Comparison of ENCODE assay signal across 1 cellular context in genomic region chr6:117590447-117590846, GRCh38.
TF ChIP-seq lines count a peak whose summit lies in the region.

No MANE protein-coding gene starts in this region.

TF ChIP-seq in K562, 482 proteins besides CTCF, POLR2A, EP300 and RAD21 (continued from another document):
- TF ChIP-seq PKNOX1 (IDR thresholded peaks at IDR 0.05) (no peak), CEBPG (CRISPR knock-in tag; IDR thresholded peaks at IDR 0.05) (peak; percentile 71), CEBPG (tag; conservative IDR thresholded peaks at IDR 0.05 in 1 of 2, IDR thresholded peaks at IDR 0.05 in 1 of 2) (0 out of 4 replicates have a peak, but pooled peaks of 1 of the 2 experiments have one; percentile 39), SOX6 (IDR thresholded peaks at IDR 0.05) (no peak), NR4A1 (CRISPR knock-in tag; IDR thresholded peaks at IDR 0.05) (no peak), NR4A1 (tag; IDR thresholded peaks at IDR 0.05) (no peak), SAFB2 (IDR thresholded peaks at IDR 0.05; ENCODE audit: borderline replicate concordance, low read depth, low read length, severe bottlenecking) (no peak), ZNF277 (CRISPR knock-in tag; IDR thresholded peaks at IDR 0.05; ENCODE audit: borderline replicate concordance) (no peak), POLR3A (IDR thresholded peaks at IDR 0.05; ENCODE audit: borderline replicate concordance, extremely low read depth, insufficient read depth, insufficient read length) (no peak), RCOR1 (IDR thresholded peaks at IDR 0.05; ENCODE audit: borderline replicate concordance in 1 of 2, low read depth in 2 of 2, low read length in 2 of 2) (no peak), ZNF174 (CRISPR knock-in tag; IDR thresholded peaks at IDR 0.05) (no peak), ZNF121 (CRISPR knock-in tag; conservative IDR thresholded peaks at IDR 0.05) (peak; percentile 83), SAP30 (IDR thresholded peaks at IDR 0.05; ENCODE audit: borderline replicate concordance, insufficient read depth, low read depth, low read length, poor library complexity, severe bottlenecking) (no peak), CEBPB (tag; IDR thresholded peaks at IDR 0.05) (0 out of 2 replicates have a peak, but pooled peaks have one; percentile 6), MAFK (IDR thresholded peaks at IDR 0.05; ENCODE audit: low read length) (no peak), TRIM24 (IDR thresholded peaks at IDR 0.05) (peak; percentile 66 to 72; a peak in 2 of 4 replicates), IRF2 (CRISPR knock-in tag; IDR thresholded peaks at IDR 0.05) (no peak), CBFA2T3 (IDR thresholded peaks at IDR 0.05) (no peak), DEAF1 (CRISPR knock-in tag; IDR thresholded peaks at IDR 0.05) (no peak), TCF7 (IDR thresholded peaks at IDR 0.05; ENCODE audit: borderline replicate concordance) (no peak), KAT7 (CRISPR knock-in tag; IDR thresholded peaks at IDR 0.05; ENCODE audit: borderline replicate concordance) (no peak), TRIM28 (IDR thresholded peaks at IDR 0.05) (no peak), PATZ1 (CRISPR knock-in tag; IDR thresholded peaks at IDR 0.05; ENCODE audit: borderline replicate concordance) (no peak)
